ENCODE assay signal across 8 cellular contexts in genomic region chr1:109425902-109426277, GRCh38. TPM values are rescaled to one million over a fixed set of nuclear protein-coding genes. Genes with fewer than 3 reads are reported as not detected.
DNase-seq lines count a peak whose midpoint lies in the region; ATAC-seq, FAIRE-seq and TF ChIP-seq lines count a peak whose summit lies in the region.

No MANE protein-coding gene starts in this region.

- H3K4me3 ChIP-seq in WI38 (ENCODE audit: low read depth, low read length) = peak overlapping the region; percentile 84
- peak overlapping the region; percentile 82 to 90 for H3K4me3 ChIP-seq in duodenal mucosa (ENCODE audit: low read depth in 1 of 2, low read length in 2 of 2)
- peak overlapping the region; percentile 69 for H3K4me3 ChIP-seq in mononuclear cell (ENCODE audit: low read length)

- H3K4me1 ChIP-seq in duodenal mucosa (ENCODE audit: control insufficient read depth in 1 of 2, insufficient read depth in 2 of 2, low read length in 2 of 2) = peaks cover 16 to 24% of the 10 kb centered on the region in 2 donors
- peaks cover 20% of the 10 kb centered on the region for H3K4me1 ChIP-seq in mononuclear cell (ENCODE audit: insufficient read depth, low read length)

- TF ChIP-seq CTCF in WI38 (IDR thresholded peaks at IDR 0.05; ENCODE audit: low read depth, low read length) = no peak

- H3K9me3 ChIP-seq in duodenal mucosa (ENCODE audit: control insufficient read depth in 1 of 2, low read length in 2 of 2) = no peaks in the 10 kb centered on the region
- no peaks in the 10 kb centered on the region for H3K9me3 ChIP-seq in mononuclear cell (ENCODE audit: low read depth, low read length)

- H3K36me3 ChIP-seq in duodenal mucosa (ENCODE audit: control insufficient read depth in 1 of 2, insufficient read depth in 2 of 2, low read length in 2 of 2) = peaks cover 0 to 6% of the 10 kb centered on the region in 2 donors

- H3K27me3 ChIP-seq in duodenal mucosa (ENCODE audit: control insufficient read depth in 1 of 2, insufficient read depth in 2 of 2, low read length in 2 of 2) = no peaks in the 10 kb centered on the region
- H3K27me3 ChIP-seq in mononuclear cell (ENCODE audit: insufficient read depth, low read length) = no peaks in the 10 kb centered on the region

- DNase-seq in ELR (ENCODE audit: low read depth) (peak; percentile 86), KG1 (lab: John Stamatoyannopoulos, UW) (peak; percentile 63), GM19239 (ENCODE audit: insufficient read length, low spot score) (no peak)
- DNase-seq in stimulated activated naive CD4-positive, alpha-beta T cell treated with Interleukin-2 at 50 U/mL for 16 hours (lab: John Stamatoyannopoulos, UW) = peak; percentile 69

- no peak for FAIRE-seq in GM19239 (lab: Jason Lieb, UNC)

- ATAC-seq in GM21737 (IDR thresholded peaks at IDR 0.05; ENCODE audit: unreplicated experiment) = peak; percentile 28

- H3K9ac ChIP-seq in duodenal mucosa (ENCODE audit: low read depth in 1 of 2, low read length in 2 of 2) = peak overlapping the region; percentile 66 to 68

- peak overlapping the region; percentile 79 for H3K27ac ChIP-seq in duodenal mucosa (ENCODE audit: low read depth, low read length)

RNA-seq across cellular contexts. Expression of gene PSMA5, which starts 0.4 kb away (rescaled TPM):
- 30.7 TPM for total RNA-seq in mononuclear cell

RNA-seq across cellular contexts. Expression of gene SORT1, which starts 28.2 kb away (rescaled TPM):
- 9.3 TPM for total RNA-seq in mononuclear cell

RNA-seq across cellular contexts. Expression of gene SYPL2, which starts 40.5 kb away (rescaled TPM):
- total RNA-seq in mononuclear cell = not detected

RNA-seq across cellular contexts. Expression of gene ATXN7L2, which starts 57.8 kb away (rescaled TPM):
- total RNA-seq in mononuclear cell = 4.4 TPM
